Comparison of ENCODE assay signal across 1 cellular context in the genomic region with DNA sequence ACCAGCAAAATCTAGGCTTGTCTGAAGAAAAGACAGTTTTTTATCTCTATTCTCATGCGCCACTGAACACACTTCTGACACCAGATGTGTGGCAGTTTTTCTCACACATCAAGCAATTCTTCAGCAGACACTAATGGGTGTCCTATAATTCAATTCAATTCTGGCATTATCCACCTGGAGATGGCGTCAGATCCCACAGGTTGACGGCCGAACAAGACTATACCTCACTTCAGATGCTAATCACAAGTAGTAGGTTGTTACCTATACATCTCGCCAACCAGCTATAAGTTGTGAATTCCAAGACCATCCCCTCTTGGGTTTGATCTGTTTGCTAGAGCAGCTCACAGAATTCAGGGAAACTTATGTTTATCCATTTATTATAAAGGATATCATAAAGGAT.
TF ChIP-seq lines count a peak whose summit lies in the region.

No MANE protein-coding gene starts in this region.

TF ChIP-seq in GM23338, 12 proteins besides CTCF, POLR2A, EP300 and RAD21 (continued from another document):
- TF ChIP-seq REST (IDR thresholded peaks at IDR 0.05; ENCODE audit: unreplicated experiment) (no peak), JUNB (IDR thresholded peaks at IDR 0.05; ENCODE audit: unreplicated experiment) (no peak), ZNF114 (CRISPR knock-in tag; IDR thresholded peaks at IDR 0.05) (no peak), ZNF462 (CRISPR knock-in tag; IDR thresholded peaks at IDR 0.05) (no peak), STAT1 (IDR thresholded peaks at IDR 0.05; ENCODE audit: unreplicated experiment) (no peak), EZH2phosphoT487 (IDR thresholded peaks at IDR 0.05; ENCODE audit: unreplicated experiment) (no peak), CREB1 (CRISPR knock-in tag; IDR thresholded peaks at IDR 0.05; ENCODE audit: low read depth) (no peak)
- TF ChIP-seq, protein P1, sequence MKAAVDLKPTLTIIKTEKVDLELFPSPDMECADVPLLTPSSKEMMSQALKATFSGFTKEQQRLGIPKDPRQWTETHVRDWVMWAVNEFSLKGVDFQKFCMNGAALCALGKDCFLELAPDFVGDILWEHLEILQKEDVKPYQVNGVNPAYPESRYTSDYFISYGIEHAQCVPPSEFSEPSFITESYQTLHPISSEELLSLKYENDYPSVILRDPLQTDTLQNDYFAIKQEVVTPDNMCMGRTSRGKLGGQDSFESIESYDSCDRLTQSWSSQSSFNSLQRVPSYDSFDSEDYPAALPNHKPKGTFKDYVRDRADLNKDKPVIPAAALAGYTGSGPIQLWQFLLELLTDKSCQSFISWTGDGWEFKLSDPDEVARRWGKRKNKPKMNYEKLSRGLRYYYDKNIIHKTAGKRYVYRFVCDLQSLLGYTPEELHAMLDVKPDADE (IDR thresholded peaks at IDR 0.05), result no peak
TF ChIP-seq in GM23338: peak in this region for 0.
